ENCODE assay signal across 2 cellular contexts in genomic region chr18:35917043-35917442, GRCh38.
TF ChIP-seq lines count a peak whose summit lies in the region.

No MANE protein-coding gene starts in this region.

TF ChIP-seq in Ishikawa, 13 proteins besides CTCF, POLR2A, EP300 and RAD21 (continued from another document):
- TF ChIP-seq REST (IDR thresholded peaks at IDR 0.05; ENCODE audit: low read depth) (no peak), EGR1 (IDR thresholded peaks at IDR 0.05) (no peak), YY1 (IDR thresholded peaks at IDR 0.05; ENCODE audit: low read depth) (no peak), USF1 (IDR thresholded peaks at IDR 0.05) (no peak), FOXM1 (IDR thresholded peaks at IDR 0.05; ENCODE audit: borderline replicate concordance, low read depth) (no peak), MAX (IDR thresholded peaks at IDR 0.05) (no peak), TCF12 (IDR thresholded peaks at IDR 0.05; ENCODE audit: low read depth) (no peak)

TF ChIP-seq in GM12878, 131 proteins besides CTCF, POLR2A, EP300 and RAD21 (continued from another document):
- no peak for TF ChIP-seq ZNF687 (IDR thresholded peaks at IDR 0.05)
